In the genomic region with DNA sequence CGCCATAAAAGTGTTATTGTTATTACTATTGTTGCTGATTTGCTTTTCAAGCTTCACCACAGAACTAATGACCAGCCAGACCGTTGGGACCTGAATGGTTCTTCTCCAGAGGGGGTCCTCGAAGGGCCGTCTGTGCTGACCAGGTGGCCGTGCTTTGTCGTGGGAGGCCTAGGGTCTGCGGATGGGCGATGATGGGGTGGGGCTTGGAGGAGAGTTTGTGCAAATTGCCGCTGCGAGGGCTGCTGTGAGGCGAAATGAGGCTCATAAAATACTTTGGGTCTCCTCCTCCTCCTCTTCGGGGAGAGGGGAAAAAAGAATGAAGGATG, we compare ENCODE assay signal across 8 cellular contexts. TPM values are rescaled to one million over a fixed set of nuclear protein-coding genes. Genes with fewer than 3 reads are reported as not detected.
A peak's percentile ranks its signal among the peaks of the same experiment; 100 is the strongest.
DNase-seq lines count a peak whose midpoint lies in the region; ATAC-seq and TF ChIP-seq lines count a peak whose summit lies in the region.

No MANE protein-coding gene starts in this region.

- DNase-seq in adrenal gland (no peak), memory B cell (ENCODE audit: low spot score in 2 of 2) (no peak), foreskin melanocyte (no peak), DMS79 (lab: John Stamatoyannopoulos, UW) (no peak)

- 0 to 2% (median 1%) methylated on average over 12 of the region's 12 CpGs for WGBS in adrenal gland, 4 donors

- no peaks in the 10 kb centered on the region for H3K9me3 ChIP-seq in adrenal gland (replicated peaks in 1 of 3)

- TF ChIP-seq CTCF in adrenal gland (IDR thresholded peaks at IDR 0.05) = no peak

- ATAC-seq in GM18520 (IDR thresholded peaks at IDR 0.05; ENCODE audit: unreplicated experiment) = peak; percentile 9
- ATAC-seq in HG03575 (IDR thresholded peaks at IDR 0.05; ENCODE audit: extremely low read depth, insufficient number of reproducible peaks, low FRiP score, unreplicated experiment) = peak; percentile 3
- no peak for ATAC-seq in memory B cell (ENCODE audit: low read depth)
- no peak for ATAC-seq in GM18511 (IDR thresholded peaks at IDR 0.05; ENCODE audit: unreplicated experiment)
- no peak for ATAC-seq in GM18517 (IDR thresholded peaks at IDR 0.05; ENCODE audit: unreplicated experiment)

- intact Hi-C loops in adrenal gland (cut with DNase I) = no loop called here

- peak overlapping the region in 2 of 4 donors; percentile 74 to 78 for H3K4me3 ChIP-seq in adrenal gland

- H3K27me3 ChIP-seq in adrenal gland = no peaks in the 10 kb centered on the region

- H3K36me3 ChIP-seq in adrenal gland (replicated peaks in 1 of 2) = peaks cover 0 to 24% of the 10 kb centered on the region in 2 donors

- H3K36me3 Mint-ChIP-seq in memory B cell = peaks cover 25% of the 10 kb centered on the region

- H3K27ac ChIP-seq in adrenal gland = peak overlapping the region in 4 of 5 donors; percentile 72 to 94 (median 84)

- peaks cover 31 to 45% of the 10 kb centered on the region in 2 donors for H3K4me1 ChIP-seq in adrenal gland (replicated peaks in 1 of 2)

- peak overlapping the region; percentile 91 for H3K27ac Mint-ChIP-seq in memory B cell

- H3K9me3 Mint-ChIP-seq in memory B cell = no peaks in the 10 kb centered on the region

- no peak for TF ChIP-seq POLR2A in adrenal gland (IDR thresholded peaks at IDR 0.05)

- peaks cover 43% of the 10 kb centered on the region for H3K4me1 Mint-ChIP-seq in memory B cell

- no peaks in the 10 kb centered on the region for H3K27me3 Mint-ChIP-seq in memory B cell

- peak overlapping the region; percentile 98 for H3K4me3 Mint-ChIP-seq in memory B cell

RNA-seq across cellular contexts. Expression of a gene that starts 0.8 kb away (rescaled TPM):
- total RNA-seq in adrenal gland = 100 to 1,000 TPM in 1 of 8 donors, 10 to 100 TPM in 7; 36.7 to 106 (median 44.8) TPM
- 10 to 100 TPM; 45.8 to 81.8 (median 49.8) TPM for polyA plus RNA-seq in adrenal gland

RNA-seq across cellular contexts. Expression of a gene that starts 6.0 kb away (rescaled TPM):
- 10 to 100 TPM; 18.8 to 40.3 (median 24.8) TPM for total RNA-seq in adrenal gland
- 10 to 100 TPM; 13.0 to 17.9 (median 15.4) TPM for polyA plus RNA-seq in adrenal gland

RNA-seq across cellular contexts. Expression of a gene that starts 9.7 kb away (rescaled TPM):
- total RNA-seq in adrenal gland = 100 to 1,000 TPM; 112 to 322 (median 218) TPM
- polyA plus RNA-seq in adrenal gland = 100 to 1,000 TPM in 2 of 3 donors, 10 to 100 TPM in 1; 38.7 to 163 (median 107) TPM

RNA-seq across cellular contexts. Expression of a gene that starts 24.8 kb away (rescaled TPM):
- 100 to 1,000 TPM in 1 of 8 donors, 10 to 100 TPM in 7; 51.3 to 177 (median 85.4) TPM for total RNA-seq in adrenal gland
- 100 to 1,000 TPM in 2 of 3 donors, 10 to 100 TPM in 1; 36.4 to 224 (median 147) TPM for polyA plus RNA-seq in adrenal gland

RNA-seq across cellular contexts. Expression of a gene that starts 34.2 kb away (rescaled TPM):
- 100 to 1,000 TPM in 1 of 8 donors, 10 to 100 TPM in 6, 1 to 10 TPM in 1; 6.8 to 137 (median 45.7) TPM for total RNA-seq in adrenal gland
- 100 to 1,000 TPM; 180 to 830 (median 713) TPM for polyA plus RNA-seq in adrenal gland

Comparison
In these comparisons a context has a peak if more than half of its experiments do, and no peak if none do; other contexts are left out.
1. ATAC-seq: peak in GM18520 (single experiment) and HG03575 (single experiment); none in memory B cell (single experiment), GM18511 (single experiment) and GM18517 (single experiment).